In the genomic region with DNA sequence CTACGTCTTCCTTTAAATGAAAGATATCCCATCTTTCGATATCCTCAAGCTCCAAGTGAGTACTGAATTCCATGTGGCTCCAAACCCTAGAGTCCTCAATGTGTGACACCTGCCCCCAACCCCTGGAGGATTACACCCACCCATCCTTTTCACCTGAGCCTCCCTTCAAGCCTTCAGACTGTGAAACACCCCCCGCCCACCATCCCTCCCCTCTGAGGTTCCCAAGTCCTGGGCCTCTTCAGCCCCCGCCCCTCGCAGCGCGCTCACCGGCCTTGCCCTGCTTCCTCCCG, we compare ENCODE assay signal across 8 cellular contexts. TPM values are rescaled to one million over a fixed set of nuclear protein-coding genes. Genes with fewer than 3 reads are reported as not detected.
A peak's percentile ranks its signal among the peaks of the same experiment; 100 is the strongest.
DNase-seq lines count a peak whose midpoint lies in the region; ATAC-seq and TF ChIP-seq lines count a peak whose summit lies in the region.

No MANE protein-coding gene starts in this region.

- H3K4me2 ChIP-seq in parathyroid adenoma (ENCODE audit: low read length): peak overlapping the region; percentile 97

- no peak for TF ChIP-seq CTCF in GM12865 (IDR thresholded peaks at IDR 0.05; ENCODE audit: insufficient read depth, low read depth, low read length, missing control alignments)
- no peak for TF ChIP-seq CTCF in RWPE2 (IDR thresholded peaks at IDR 0.05; ENCODE audit: poor library complexity, severe bottlenecking)
- TF ChIP-seq CTCF in endothelial cell (IDR thresholded peaks at IDR 0.05; ENCODE audit: unreplicated experiment): no peak
- TF ChIP-seq CTCF in parathyroid adenoma (IDR thresholded peaks at IDR 0.05): no peak

- H3K27me3 Mint-ChIP-seq in endothelial cell (ENCODE audit: unreplicated experiment): peaks cover 14% of the 10 kb centered on the region

- H3K27ac ChIP-seq in RWPE2 (ENCODE audit: poor library complexity, severe bottlenecking) (peak overlapping the region; percentile 99), parathyroid adenoma (peak overlapping the region; percentile 95)

- H3K27ac Mint-ChIP-seq in endothelial cell (ENCODE audit: unreplicated experiment): peak overlapping the region; percentile 95

- peak overlapping the region; percentile 95 for H3K4me3 Mint-ChIP-seq in endothelial cell (ENCODE audit: unreplicated experiment)

- H3K4me1 ChIP-seq in RWPE2 (ENCODE audit: insufficient read depth, poor library complexity, severe bottlenecking) (peaks cover 11% of the 10 kb centered on the region), parathyroid adenoma (peaks cover 12% of the 10 kb centered on the region)

- H3K27me3 ChIP-seq in RWPE2 (ENCODE audit: insufficient read depth, poor library complexity, severe bottlenecking) (no peaks in the 10 kb centered on the region), parathyroid adenoma (ENCODE audit: control insufficient read depth, insufficient read depth, low read length) (no peaks in the 10 kb centered on the region)

- H2AFZ ChIP-seq in parathyroid adenoma: peak overlapping the region; percentile 79

- H3K9me3 ChIP-seq in RWPE2 (ENCODE audit: severe bottlenecking): no peaks in the 10 kb centered on the region
- H3K9me3 ChIP-seq in parathyroid adenoma (ENCODE audit: control insufficient read depth, low read length): no peaks in the 10 kb centered on the region

- H3K4me3 ChIP-seq in GM12865 (ENCODE audit: low read depth, low read length): peak overlapping the region; percentile 90
- H3K4me3 ChIP-seq in RWPE2 (ENCODE audit: severe bottlenecking): peak overlapping the region; percentile 86
- peak overlapping the region; percentile 96 for H3K4me3 ChIP-seq in parathyroid adenoma (ENCODE audit: low read depth, low read length)

- ATAC-seq in RWPE2 (ENCODE audit: low read depth) (no peak), HG03442 (IDR thresholded peaks at IDR 0.05; ENCODE audit: unreplicated experiment) (no peak), GM19351 (IDR thresholded peaks at IDR 0.05; ENCODE audit: unreplicated experiment) (no peak)

- H3K36me3 Mint-ChIP-seq in endothelial cell (ENCODE audit: low read depth, unreplicated experiment): peaks cover 39% of the 10 kb centered on the region

- H3K9ac ChIP-seq in parathyroid adenoma: no peak overlapping the region

- H3K9me3 Mint-ChIP-seq in endothelial cell (ENCODE audit: unreplicated experiment): no peaks in the 10 kb centered on the region

- no peaks in the 10 kb centered on the region for H3K79me2 ChIP-seq in parathyroid adenoma

- peaks cover 59% of the 10 kb centered on the region for H3K4me1 Mint-ChIP-seq in endothelial cell (ENCODE audit: unreplicated experiment)

- H3K36me3 ChIP-seq in RWPE2 (ENCODE audit: low read depth): peaks cover 47% of the 10 kb centered on the region
- H3K36me3 ChIP-seq in parathyroid adenoma (ENCODE audit: control insufficient read depth, insufficient read depth, low read length): no peaks in the 10 kb centered on the region

- DNase-seq in GM12865 (ENCODE audit: low read depth) (no peak), RWPE2 (ENCODE audit: low spot score) (no peak), endothelial cell (ENCODE audit: low spot score) (no peak), NOMO-1 (lab: John Stamatoyannopoulos, UW; ENCODE audit: unreplicated experiment in 2 of 2) (no peak), NCI-H1105 (lab: John Stamatoyannopoulos, UW) (no peak)

RNA-seq across cellular contexts. Expression of a gene that starts 0.4 kb away (rescaled TPM):
- total RNA-seq in endothelial cell (ENCODE audit: unreplicated experiment): 49.8 TPM

RNA-seq across cellular contexts. Expression of a gene that starts 5.3 kb away (rescaled TPM):
- 82.1 TPM for total RNA-seq in endothelial cell (ENCODE audit: unreplicated experiment)

RNA-seq across cellular contexts. Expression of a gene that starts 9.4 kb away (rescaled TPM):
- 915 TPM for total RNA-seq in endothelial cell (ENCODE audit: unreplicated experiment)

RNA-seq across cellular contexts. Expression of a gene that starts 13.3 kb away (rescaled TPM):
- 48.3 TPM for total RNA-seq in endothelial cell (ENCODE audit: unreplicated experiment)

RNA-seq across cellular contexts. Expression of a gene that starts 22.0 kb away (rescaled TPM):
- 35.9 TPM for total RNA-seq in endothelial cell (ENCODE audit: unreplicated experiment)
